Comparison of ENCODE assay signal across 1 cellular context in the genomic region with DNA sequence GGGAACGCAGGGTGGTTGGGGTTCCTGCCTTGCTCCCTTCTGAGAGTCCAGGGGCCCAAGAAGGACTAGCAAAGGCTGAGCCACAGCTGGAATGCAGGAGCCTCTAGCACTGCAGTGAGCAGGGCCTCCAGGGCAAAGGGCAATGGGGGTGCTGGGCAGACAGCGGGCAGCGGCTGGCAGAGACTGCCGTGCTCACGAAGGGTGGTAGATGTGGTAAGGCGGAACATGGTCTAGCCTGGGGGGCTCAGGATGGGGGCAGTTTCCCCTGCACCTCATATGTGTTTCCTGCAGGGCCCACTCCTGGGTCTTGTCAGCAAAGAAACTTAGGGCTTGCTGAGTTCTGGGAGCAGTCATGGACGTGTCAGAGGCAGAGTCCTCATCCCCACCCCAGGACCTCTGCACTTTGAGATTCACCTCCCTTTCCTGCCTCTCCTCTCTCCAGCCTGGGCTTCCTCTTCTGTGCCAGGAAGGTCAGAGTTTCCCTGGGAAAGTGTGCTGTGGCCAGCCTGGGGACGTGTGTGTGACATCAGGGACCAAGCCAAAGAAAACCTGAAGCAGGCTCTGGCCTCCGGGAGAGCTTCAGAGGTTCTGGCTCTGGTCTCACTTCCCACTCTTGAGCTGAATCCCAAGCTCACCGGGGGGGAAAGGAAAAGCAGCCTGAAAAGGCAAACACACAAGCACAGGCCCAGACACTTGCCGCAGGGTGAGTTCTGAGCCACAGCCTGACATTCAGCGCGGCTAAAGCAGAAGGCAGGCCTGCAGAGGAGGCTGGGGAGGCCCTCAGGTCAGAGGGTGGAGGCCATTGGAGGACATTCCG.
TF ChIP-seq lines count a peak whose summit lies in the region.

No MANE protein-coding gene starts in this region.

TF ChIP-seq in liver, 16 proteins besides CTCF, POLR2A, EP300 and RAD21 (continued from another document):
- peak; percentile 82 for TF ChIP-seq NR2F2 (IDR thresholded peaks at IDR 0.05)
- TF ChIP-seq, protein P1, sequence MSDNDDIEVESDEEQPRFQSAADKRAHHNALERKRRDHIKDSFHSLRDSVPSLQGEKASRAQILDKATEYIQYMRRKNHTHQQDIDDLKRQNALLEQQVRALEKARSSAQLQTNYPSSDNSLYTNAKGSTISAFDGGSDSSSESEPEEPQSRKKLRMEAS (IDR thresholded peaks at IDR 0.05), result peak; percentile 72
- TF ChIP-seq EGR1 (IDR thresholded peaks at IDR 0.05; ENCODE audit: low read depth in 2 of 2), result no peak
- TF ChIP-seq YY1 (IDR thresholded peaks at IDR 0.05), result peak; percentile 33
- TF ChIP-seq FOXA1 (IDR thresholded peaks at IDR 0.05), result no peak
- peak; percentile 76 to 79 for TF ChIP-seq RXRA (IDR thresholded peaks at IDR 0.05)
- peak; percentile 52 for TF ChIP-seq SP1 (IDR thresholded peaks at IDR 0.05)
- TF ChIP-seq REST (IDR thresholded peaks at IDR 0.05), result peak; percentile 13
- no peak for TF ChIP-seq FOXA2 (IDR thresholded peaks at IDR 0.05)
- TF ChIP-seq ATF3 (IDR thresholded peaks at IDR 0.05), result no peak
- no peak for TF ChIP-seq HNF4G (IDR thresholded peaks at IDR 0.05)
TF ChIP-seq in liver: peak in this region for 9.
